18 cellular contexts compared by ENCODE assay signal in the genomic region with DNA sequence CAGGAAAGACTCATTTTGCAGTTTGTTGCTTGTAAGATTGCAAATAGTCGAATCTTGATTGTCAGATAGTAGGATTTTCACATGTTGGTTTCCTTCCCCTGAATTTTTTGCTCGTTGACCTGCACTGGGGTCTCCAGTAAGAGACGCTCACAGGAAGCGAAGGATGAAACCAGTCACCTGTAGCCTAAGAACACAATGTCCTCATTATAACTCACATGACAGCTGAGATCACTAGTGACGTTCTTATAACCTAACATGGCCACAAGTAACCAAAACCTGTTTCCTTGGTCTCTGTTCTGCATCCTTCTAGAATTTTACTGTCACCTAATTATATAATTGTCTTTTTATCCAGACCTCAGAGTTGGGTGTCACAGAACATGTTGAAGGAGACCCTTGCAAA.
DNase-seq lines count a peak whose midpoint lies in the region; ATAC-seq, FAIRE-seq and TF ChIP-seq lines count a peak whose summit lies in the region.
"Had no signal": no experiment of that assay in that cellular context is flagged by ENCODE, and none has a peak within 500 bp of the region (broad histone marks: within the 10 kb centered on the region; RNA-seq: fewer than 3 reads in every experiment).

No MANE protein-coding gene starts in this region.

- 93% methylated on average over 5 of the region's 5 CpGs for WGBS in HepG2 (ENCODE audit: low lambda C conversion rate)
- 90% methylated on average over 5 of the region's 5 CpGs for WGBS in right lobe of liver (ENCODE audit: insufficient coverage, low coverage, low lambda C conversion rate, missing lambda C conversion rate)
- 98% methylated on average over 5 of the region's 5 CpGs for WGBS in GM12878 (ENCODE audit: insufficient coverage, insufficient replicate concordance, low lambda C conversion rate, missing lambda C conversion rate)
- 87 to 89% methylated on average over 5 of the region's 5 CpGs for WGBS in thyroid gland, 2 donors

- H3K9me3 Mint-ChIP-seq in nephron progenitor cell: no peaks in the 10 kb centered on the region

- TF ChIP-seq POLR2A in HepG2 (IDR thresholded peaks at IDR 0.05; ENCODE audit: insufficient read depth in 1 of 2, low read depth in 2 of 2, low read length in 2 of 2): no peak
- no peak for TF ChIP-seq POLR2A in right lobe of liver (IDR thresholded peaks at IDR 0.05)
- TF ChIP-seq POLR2A in GM12878 (IDR thresholded peaks at IDR 0.05; ENCODE audit: low read depth, low read length): no peak
- no peak for TF ChIP-seq POLR2A in thyroid gland (IDR thresholded peaks at IDR 0.05)

- FAIRE-seq in HepG2 (lab: Jason Lieb, UNC) (no peak), GM12878 (lab: Jason Lieb, UNC) (no peak)

- TF ChIP-seq RAD21 in HepG2 (CRISPR knock-in tag; IDR thresholded peaks at IDR 0.05): no peak
- no peak for TF ChIP-seq RAD21 in GM12878 (IDR thresholded peaks at IDR 0.05; ENCODE audit: insufficient read depth, low read depth, low read length)

- H3K4me3 Mint-ChIP-seq in nephron progenitor cell: no peak overlapping the region

- peak overlapping the region; percentile 39 for H3K27ac Mint-ChIP-seq in nephron progenitor cell

- POLR2A ChIA-PET in HepG2 (lab: Yijun Ruan, JAX) (no interaction called here), GM12878 (lab: Charles Lee) (no interaction called here)

- peaks cover 55% of the 10 kb centered on the region for H3K36me3 Mint-ChIP-seq in nephron progenitor cell (ENCODE audit: low read depth)

- RAD21 ChIA-PET in GM12878 (lab: Charles Lee; ENCODE audit: unreplicated experiment): interaction anchor here (4.0 kb wide), 1 partner anchor 248 kb away, joined by 25 read pairs; no protein-coding TSS in a partner anchor

- H3K4me1 ChIP-seq in HepG2 (ENCODE audit: insufficient read depth, low read length) (no peaks in the 10 kb centered on the region), right lobe of liver (no peaks in the 10 kb centered on the region), GM12878 (ENCODE audit: control insufficient read depth, insufficient read depth, low read length) (no peaks in the 10 kb centered on the region), thyroid gland (peaks cover 11 to 17% of the 10 kb centered on the region in 2 donors)
- H3K4me1 ChIP-seq: Peyer's patch had no signal

- TF ChIP-seq CTCF in HepG2 (CRISPR knock-in tag; IDR thresholded peaks at IDR 0.05): no peak
- no peak for TF ChIP-seq CTCF in right lobe of liver (IDR thresholded peaks at IDR 0.05)
- TF ChIP-seq CTCF in GM12878 (IDR thresholded peaks at IDR 0.05 in 2 of 3, conservative IDR thresholded peaks at IDR 0.05 in 1 of 3; ENCODE audit: control insufficient read depth in 2 of 3, extremely low read depth in 1 of 3, insufficient read depth in 1 of 3, low read depth in 3 of 3, low read length in 3 of 3): no peak
- TF ChIP-seq CTCF in nephron progenitor cell (IDR thresholded peaks at IDR 0.05): no peak
- TF ChIP-seq CTCF in thyroid gland (IDR thresholded peaks at IDR 0.05): no peak
- TF ChIP-seq CTCF in GM13976 (IDR thresholded peaks at IDR 0.05; ENCODE audit: borderline replicate concordance, control extremely low read depth, extremely low read depth, insufficient read depth, missing control alignments): no peak

- SMC1A ChIA-PET in GM12878 (lab: Charles Lee; ENCODE audit: uncharacterized antibody, unreplicated experiment): interaction anchor here (0.7 to 3.5 kb wide), 9 partner anchors 12 to 413 kb away, joined by 3 to 29 read pairs (median 5); no protein-coding TSS in a partner anchor

- H3K9ac ChIP-seq in HepG2 (ENCODE audit: insufficient read depth, low read depth, low read length) (no peak overlapping the region), GM12878 (ENCODE audit: control insufficient read depth, insufficient read depth, low read length) (no peak overlapping the region)

- H3K27ac ChIP-seq in HepG2 (ENCODE audit: extremely low read length, insufficient read depth, low read length) (no peak overlapping the region), right lobe of liver (no peak overlapping the region), GM12878 (ENCODE audit: control insufficient read depth, insufficient read depth) (no peak overlapping the region), thyroid gland (no peak overlapping the region)
- H3K27ac ChIP-seq: Peyer's patch had no signal

- intact Hi-C loops in HepG2 (cut with micrococcal nuclease; ENCODE audit: unreplicated experiment) (no loop called here), right lobe of liver (cut with DNase I) (loop anchor here in 1 of 2 donors (10.0 kb wide), 1 partner anchor 244 kb away; no protein-coding TSS in a partner anchor), GM12878 (cut with micrococcal nuclease; ENCODE audit: unreplicated experiment) (no loop called here), thyroid gland (cut with DNase I) (loop anchor here (10.0 kb wide), 1 partner anchor 244 kb away; no protein-coding TSS in a partner anchor)

- H3K27me3 ChIP-seq in HepG2 (ENCODE audit: control insufficient read depth in 1 of 2, insufficient read depth in 2 of 2, low read length in 2 of 2): no peaks in the 10 kb centered on the region
- no peaks in the 10 kb centered on the region for H3K27me3 ChIP-seq in right lobe of liver
- H3K27me3 ChIP-seq in GM12878 (replicated peaks in 1 of 2; ENCODE audit: control insufficient read depth in 2 of 2, insufficient read depth in 2 of 2, low read length in 1 of 2): no peaks in the 10 kb centered on the region
- no peaks in the 10 kb centered on the region for H3K27me3 ChIP-seq in thyroid gland
- H3K27me3 ChIP-seq: Peyer's patch had no signal

- BruUV-seq in HepG2 (replicated peaks; lab: Mats Ljungman, UMichigan) (TSS peak; percentile 14), GM12878 (replicated peaks; lab: Mats Ljungman, UMichigan) (TSS peak; percentile 28)

- in situ Hi-C loops in HepG2 (cut with HindIII; ENCODE audit: extremely low pct_ligation_motif_present, low pct_unique_long_range_greater_than_20kb): no loop called here
- in situ Hi-C loops in GM12878 (cut with MboI): no loop called here
- in situ Hi-C loops in GM13976 (cut with MboI; ENCODE audit: low sequenced_read_pairs, unreplicated experiment): no loop called here

- H3K4me3 ChIP-seq in HepG2 (replicated peaks in 1 of 3; ENCODE audit: insufficient read depth in 1 of 3, low read depth in 2 of 3, low read length in 3 of 3) (no peak overlapping the region), right lobe of liver (no peak overlapping the region), GM12878 (no peak overlapping the region), thyroid gland (replicated peaks in 1 of 3) (no peak overlapping the region)
- H3K4me3 ChIP-seq: Peyer's patch had no signal

- ATAC-seq in HepG2 (no peak), right lobe of liver (no peak), GM12878 (no peak), HG02938 (IDR thresholded peaks at IDR 0.05; ENCODE audit: unreplicated experiment) (no peak)

- H4K20me1 ChIP-seq in HepG2 (ENCODE audit: insufficient read depth, low read length) (no peaks in the 10 kb centered on the region), GM12878 (ENCODE audit: control insufficient read depth, insufficient read depth) (no peaks in the 10 kb centered on the region)

- no peak for TF ChIP-seq EP300 in HepG2 (IDR thresholded peaks at IDR 0.05; ENCODE audit: low read depth in 2 of 2, low read length in 2 of 2)
- no peak for TF ChIP-seq EP300 in HepG2 (CRISPR knock-in tag; IDR thresholded peaks at IDR 0.05; ENCODE audit: borderline replicate concordance)
- no peak for TF ChIP-seq EP300 in GM12878 (IDR thresholded peaks at IDR 0.05; ENCODE audit: borderline replicate concordance in 1 of 2, control insufficient read depth in 1 of 2, low read depth in 2 of 2, low read length in 2 of 2)

- H3K36me3 ChIP-seq in HepG2 (replicated peaks in 1 of 2; ENCODE audit: control insufficient read depth in 1 of 2, insufficient read depth in 2 of 2, low read length in 2 of 2) (peaks cover 9 to 32% of the 10 kb centered on the region in 2 experiments), right lobe of liver (peaks cover 0 to 24% (median under 1%) of the 10 kb centered on the region in 4 donors), GM12878 (ENCODE audit: control insufficient read depth in 2 of 2, insufficient read depth in 2 of 2, low read length in 1 of 2) (peaks cover 2 to 37% of the 10 kb centered on the region in 2 experiments), thyroid gland (peaks cover 0 to 4% of the 10 kb centered on the region in 2 donors)

- DNase-seq in HepG2 (ENCODE audit: low spot score): no peak
- no peak for DNase-seq in right lobe of liver
- no peak for DNase-seq in GM12878 (ENCODE audit: low read depth, low spot score)
- no peak for DNase-seq in nephron progenitor cell
- no peak for DNase-seq in thyroid gland
- DNase-seq in activated CD8-positive, alpha-beta memory T cell treated with anti-CD3 and anti-CD28 coated beads for 24 hours: no peak
- DNase-seq in GM13976 (ENCODE audit: low spot score): no peak
- DNase-seq: C1 segment of cervical spinal cord, COR-L47, DMS153, GOT3, Kasumi-1, NCI-H187 treated with DMSO at 0.1 percent for 48 hours, NCI-H446, NCI-H748 treated with DMSO at 0.1 percent for 48 hours, Peyer's patch, SHP77 had no signal

- H3K9me3 ChIP-seq in HepG2 (ENCODE audit: low read length): no peaks in the 10 kb centered on the region
- no peaks in the 10 kb centered on the region for H3K9me3 ChIP-seq in right lobe of liver
- H3K9me3 ChIP-seq in GM12878 (replicated peaks; ENCODE audit: control insufficient read depth, insufficient read depth, low read length): no peaks in the 10 kb centered on the region; the same call in 2 of the 3 replicates
- H3K9me3 ChIP-seq in thyroid gland: no peaks in the 10 kb centered on the region
- H3K9me3 ChIP-seq: Peyer's patch had no signal

- H3K4me2 ChIP-seq in HepG2 (ENCODE audit: low read depth, low read length) (no peak overlapping the region), GM12878 (ENCODE audit: control insufficient read depth, insufficient read depth) (no peak overlapping the region)

- H3K27me3 Mint-ChIP-seq in nephron progenitor cell (ENCODE audit: low read depth, poor library complexity): no peaks in the 10 kb centered on the region

- CTCF ChIA-PET in HepG2 (lab: Yijun Ruan, JAX; ENCODE audit: low intra/inter-chr PET ratio, low total read pairs): interaction anchor here (2.9 kb wide), 1 partner anchor 248 kb away, joined by 25 read pairs; no protein-coding TSS in a partner anchor
- CTCF ChIA-PET in GM12878 (lab: Yijun Ruan, JAX): interaction anchor here (0.8 to 2.7 kb wide), 13 partner anchors 9 to 614 kb away, joined by 3 to 59 read pairs (median 5); no protein-coding TSS in a partner anchor

- H3K79me2 ChIP-seq in HepG2 (ENCODE audit: insufficient read depth, low read length) (peaks cover 3% of the 10 kb centered on the region), GM12878 (ENCODE audit: control insufficient read depth, insufficient read depth, low read length) (no peaks in the 10 kb centered on the region)

- peaks cover 31% of the 10 kb centered on the region for H3K4me1 Mint-ChIP-seq in nephron progenitor cell

- no peak overlapping the region for H2AFZ ChIP-seq in HepG2 (ENCODE audit: low read length)
- H2AFZ ChIP-seq in GM12878 (ENCODE audit: control insufficient read depth, low read depth, low read length): no peak overlapping the region

TF ChIP-seq in HepG2, 621 proteins besides CTCF, POLR2A, EP300 and RAD21 (continues in another document):
- TF ChIP-seq GPN1 (CRISPR knock-in tag; IDR thresholded peaks at IDR 0.05; ENCODE audit: borderline replicate concordance): no peak

TF ChIP-seq in GM12878, 131 proteins besides CTCF, POLR2A, EP300 and RAD21 (continues in another document):
- TF ChIP-seq GABPA (IDR thresholded peaks at IDR 0.05; ENCODE audit: low read depth): no peak
- TF ChIP-seq FOXM1 (IDR thresholded peaks at IDR 0.05; ENCODE audit: low read depth, low read length): no peak
